In genomic region chr18:67582488-67582887, GRCh38 we compare ENCODE assay signal across 25 cellular contexts.
"Had no signal": no experiment of that assay in that cellular context is flagged by ENCODE, and none has a peak within 500 bp of the region (broad histone marks: within the 10 kb centered on the region; RNA-seq: fewer than 3 reads in every experiment).

No MANE protein-coding gene starts in this region.

- H3K27ac ChIP-seq: body of pancreas, colonic mucosa, WERI-Rb-1 had no signal

- H3K4me1 Mint-ChIP-seq: activated T-helper 17 cell treated with anti-CD3 and anti-CD28 coated beads, Interleukin-2, amount 50 U/mL, for 72 hours had no signal

- ATAC-seq: activated CD8-positive, alpha-beta T cell treated with anti-CD3 and anti-CD28 coated beads for 36 hours; activated T-cell treated with anti-CD3 and anti-CD28 coated beads, Interleukin-2, amount 50 U/mL, for 4 hours; activated T-helper 17 cell treated with anti-CD3 and anti-CD28 coated beads, Interleukin-2, amount 50 U/mL, for 72 hours; body of pancreas; esophagus mucosa had no signal

- H3K27me3 ChIP-seq: body of pancreas, colonic mucosa had no signal

- H3K4me1 ChIP-seq: body of pancreas, colonic mucosa had no signal

- H3K27ac Mint-ChIP-seq: activated CD8-positive, alpha-beta T cell treated with anti-CD3 and anti-CD28 coated beads for 36 hours; activated naive CD8-positive, alpha-beta T cell; activated T-helper 17 cell treated with anti-CD3 and anti-CD28 coated beads, Interleukin-2, amount 50 U/mL, for 72 hours had no signal

- DNase-seq: activated CD4-positive, alpha-beta T cell treated with anti-CD3 and anti-CD28 coated beads for 4 hours; activated CD4-positive, alpha-beta T cell treated with anti-CD3 and anti-CD28 coated beads, Interleukin-2, amount 50 U/mL, for 1 hour; activated CD4-positive, alpha-beta T cell treated with anti-CD3 and anti-CD28 coated beads, Interleukin-2, amount 50 U/mL, for 48 hours; activated CD4-positive, CD25-positive, alpha-beta regulatory T cell; activated CD4-positive, CD25-positive, alpha-beta regulatory T cell treated with anti-CD3 and anti-CD28 coated beads, Interleukin-2, amount 50 U/mL, for 72 hours; activated CD8-positive, alpha-beta memory T cell treated with anti-CD3 and anti-CD28 coated beads for 24 hours; activated CD8-positive, alpha-beta T cell treated with anti-CD3 and anti-CD28 coated beads for 36 hours; activated effector memory CD4-positive, alpha-beta T cell treated with Interleukin-2 at 50 U/mL for 16 hours; activated gamma-delta T cell treated with Interleukin-2 at 50 U/mL for 16 hours; activated naive CD4-positive, alpha-beta T cell treated with anti-CD3 and anti-CD28 coated beads, Interleukin-2, amount 50 U/mL, for 16 hours; activated naive CD4-positive, alpha-beta T cell treated with Interleukin-2 at 50 U/mL for 16 hours; activated T-cell treated with anti-CD3 and anti-CD28 coated beads, Interleukin-2, amount 50 U/mL, for 4 hours; amniotic stem cell; anterior cingulate cortex; body of pancreas; caudate nucleus; colonic mucosa; effector CD8-positive, alpha-beta T cell; foreskin fibroblast; head of caudate nucleus; T-helper 2 cell; WERI-Rb-1 had no signal

- H3K4me3 Mint-ChIP-seq: activated CD8-positive, alpha-beta T cell treated with anti-CD3 and anti-CD28 coated beads for 36 hours; activated naive CD8-positive, alpha-beta T cell; activated T-cell treated with anti-CD3 and anti-CD28 coated beads, Interleukin-2, amount 50 U/mL, for 4 hours; activated T-helper 17 cell treated with anti-CD3 and anti-CD28 coated beads, Interleukin-2, amount 50 U/mL, for 72 hours had no signal

- H3K27me3 Mint-ChIP-seq: activated CD8-positive, alpha-beta T cell treated with anti-CD3 and anti-CD28 coated beads for 36 hours; activated naive CD8-positive, alpha-beta T cell had no signal

- H3K36me3 Mint-ChIP-seq: activated naive CD8-positive, alpha-beta T cell had no signal

- H3K4me3 ChIP-seq: body of pancreas, colonic mucosa had no signal

- H3K9me3 Mint-ChIP-seq: activated CD8-positive, alpha-beta T cell treated with anti-CD3 and anti-CD28 coated beads for 36 hours; activated T-cell treated with anti-CD3 and anti-CD28 coated beads, Interleukin-2, amount 50 U/mL, for 4 hours had no signal

- H3K36me3 ChIP-seq: colonic mucosa, WERI-Rb-1 had no signal

- H3K9me3 ChIP-seq: body of pancreas, colonic mucosa had no signal
